Comparison of ENCODE assay signal across 25 cellular contexts in genomic region chr7:100000239-100000638, GRCh38. TPM values are rescaled to one million over a fixed set of nuclear protein-coding genes. Genes with fewer than 3 reads are reported as not detected.
DNase-seq lines count a peak whose midpoint lies in the region; ATAC-seq and TF ChIP-seq lines count a peak whose summit lies in the region.
"Had no signal": no experiment of that assay in that cellular context is flagged by ENCODE, and none has a peak within 500 bp of the region (broad histone marks: within the 10 kb centered on the region; RNA-seq: fewer than 3 reads in every experiment).

No MANE protein-coding gene starts in this region.

- no peak overlapping the region for H3K4me3 ChIP-seq in CD8-positive, alpha-beta T cell (ENCODE audit: low read depth, low read length)
- H3K4me3 ChIP-seq in body of pancreas (no peak overlapping the region), right lobe of liver (no peak overlapping the region), prostate gland (no peak overlapping the region), upper lobe of left lung (no peak overlapping the region)
- H3K4me3 ChIP-seq: BLaER1 had no signal

- intact Hi-C loops in CD8-positive, alpha-beta T cell (cut with DNase I, micrococcal nuclease): no loop called here
- intact Hi-C loops in body of pancreas (cut with DNase I) (no loop called here), right lobe of liver (cut with DNase I) (no loop called here), prostate gland (cut with DNase I) (no loop called here)

- H3K4me1 Mint-ChIP-seq in CD8-positive, alpha-beta T cell (ENCODE audit: low read depth): peaks cover 11% of the 10 kb centered on the region

- no peak overlapping the region for H3K27ac ChIP-seq in CD8-positive, alpha-beta T cell (ENCODE audit: low read depth, low read length)
- peak overlapping the region; percentile 52 to 88 (median 75) for H3K27ac ChIP-seq in body of pancreas
- H3K27ac ChIP-seq in right lobe of liver: peak overlapping the region in 2 of 3 donors; percentile 51 to 88
- H3K27ac ChIP-seq in prostate gland: peak overlapping the region; percentile 90 to 93
- H3K27ac ChIP-seq in upper lobe of left lung: no peak overlapping the region
- H3K27ac ChIP-seq: 22Rv1, BLaER1, KMS-11 had no signal

- H3K27me3 ChIP-seq in CD8-positive, alpha-beta T cell (ENCODE audit: insufficient read depth, low read length): no peaks in the 10 kb centered on the region
- H3K27me3 ChIP-seq in body of pancreas: no peaks in the 10 kb centered on the region
- no peaks in the 10 kb centered on the region for H3K27me3 ChIP-seq in right lobe of liver
- no peaks in the 10 kb centered on the region for H3K27me3 ChIP-seq in prostate gland (replicated peaks; ENCODE audit: insufficient read depth)
- no peaks in the 10 kb centered on the region for H3K27me3 ChIP-seq in upper lobe of left lung
- H3K27me3 ChIP-seq: BLaER1 had no signal

- TF ChIP-seq POLR2A in body of pancreas (IDR thresholded peaks at IDR 0.05) (no peak), right lobe of liver (IDR thresholded peaks at IDR 0.05) (no peak), prostate gland (IDR thresholded peaks at IDR 0.05) (no peak), upper lobe of left lung (IDR thresholded peaks at IDR 0.05) (no peak)

- no peak overlapping the region for H3K4me3 Mint-ChIP-seq in CD8-positive, alpha-beta T cell
- H3K4me3 Mint-ChIP-seq: CD4-positive, alpha-beta T cell; H9; HFFc6 had no signal

- ATAC-seq in CD8-positive, alpha-beta T cell: no peak
- no peak for ATAC-seq in body of pancreas
- no peak for ATAC-seq in right lobe of liver
- ATAC-seq in upper lobe of left lung (ENCODE audit: low FRiP score in 2 of 2): no peak
- ATAC-seq in HG03565 (IDR thresholded peaks at IDR 0.05; ENCODE audit: unreplicated experiment): no peak

- H3K27me3 Mint-ChIP-seq in CD8-positive, alpha-beta T cell (ENCODE audit: low read depth): no peaks in the 10 kb centered on the region
- H3K27me3 Mint-ChIP-seq: CD4-positive, alpha-beta T cell had no signal

- TF ChIP-seq EP300 in upper lobe of left lung (IDR thresholded peaks at IDR 0.05): no peak

- no peak for TF ChIP-seq CTCF in CD8-positive, alpha-beta T cell (IDR thresholded peaks at IDR 0.05)
- no peak for TF ChIP-seq CTCF in body of pancreas (IDR thresholded peaks at IDR 0.05)
- no peak for TF ChIP-seq CTCF in right lobe of liver (IDR thresholded peaks at IDR 0.05)
- no peak for TF ChIP-seq CTCF in prostate gland (IDR thresholded peaks at IDR 0.05)
- no peak for TF ChIP-seq CTCF in upper lobe of left lung (IDR thresholded peaks at IDR 0.05)

- H3K36me3 ChIP-seq in CD8-positive, alpha-beta T cell (ENCODE audit: insufficient read depth, low read length): no peaks in the 10 kb centered on the region
- H3K36me3 ChIP-seq in body of pancreas (replicated peaks in 1 of 2; ENCODE audit: insufficient read depth in 1 of 2, low read depth in 2 of 2): no peaks in the 10 kb centered on the region
- no peaks in the 10 kb centered on the region for H3K36me3 ChIP-seq in right lobe of liver
- no peaks in the 10 kb centered on the region for H3K36me3 ChIP-seq in prostate gland
- H3K36me3 ChIP-seq in upper lobe of left lung: no peaks in the 10 kb centered on the region
- H3K36me3 ChIP-seq: BLaER1 had no signal

- H3K9me3 ChIP-seq in CD8-positive, alpha-beta T cell (ENCODE audit: low read length): no peaks in the 10 kb centered on the region
- H3K9me3 ChIP-seq in body of pancreas (no peaks in the 10 kb centered on the region), right lobe of liver (no peaks in the 10 kb centered on the region), prostate gland (no peaks in the 10 kb centered on the region), upper lobe of left lung (no peaks in the 10 kb centered on the region)
- H3K9me3 ChIP-seq: BLaER1, Caco-2 had no signal

- peak overlapping the region; percentile 22 for H3K27ac Mint-ChIP-seq in CD8-positive, alpha-beta T cell
- H3K27ac Mint-ChIP-seq: CD4-positive, alpha-beta T cell; H9; HFFc6 had no signal

- H3K36me3 Mint-ChIP-seq in CD8-positive, alpha-beta T cell: no peaks in the 10 kb centered on the region

- CTCF ChIA-PET in CD8-positive, alpha-beta T cell (lab: Charles Lee): interaction anchor here (0.7 to 1.6 kb wide), 2 partner anchors 10 to 89 kb away, joined by 3 to 5 read pairs; no protein-coding TSS in a partner anchor

- DNase-seq in CD8-positive, alpha-beta T cell: no peak
- no peak for DNase-seq in body of pancreas
- DNase-seq in right lobe of liver: peak in 1 of 3 donors; percentile 8
- DNase-seq in prostate gland (ENCODE audit: low spot score): no peak
- DNase-seq in HPDE6-E6E7 (ENCODE audit: extremely low spot score): no peak
- DNase-seq in upper lobe of left lung: no peak
- no peak for DNase-seq in SKM-1 treated with dmso at 0.1 percent for 144 hours (lab: John Stamatoyannopoulos, UW; ENCODE audit: unreplicated experiment)
- DNase-seq: ACHN; CD4-positive, alpha-beta T cell; DMS 273 treated with DMSO at 0.1 percent for 48 hours; DMS79 treated with DMSO at 0.1 percent for 48 hours; H9; HFFc6; NCI-H1105; NCI-H146; NCI-H2029 treated with DMSO at 0.1 percent for 48 hours; NCI-H226; NCI-H524 treated with DMSO at 0.1 percent for 48 hours; RPMI8226; SHP77 treated with DMSO at 0.1 percent for 48 hours had no signal

- no peaks in the 10 kb centered on the region for H3K9me3 Mint-ChIP-seq in CD8-positive, alpha-beta T cell
- H3K9me3 Mint-ChIP-seq: CD4-positive, alpha-beta T cell; H9; HFFc6 had no signal

- POLR2A ChIA-PET in CD8-positive, alpha-beta T cell (lab: Charles Lee): no interaction called here

- 50 to 62% methylated on average over 11 to 13 of the region's 13 CpGs for WGBS in body of pancreas, 2 donors
- WGBS in right lobe of liver (ENCODE audit: insufficient coverage, low coverage, low lambda C conversion rate, missing lambda C conversion rate): 35% methylated on average over 7 of the region's 13 CpGs
- WGBS in prostate gland: 86% methylated on average over 13 of the region's 13 CpGs
- WGBS in upper lobe of left lung, 2 donors: 92 to 94% methylated on average over 13 of the region's 13 CpGs

- H3K4me1 ChIP-seq in CD8-positive, alpha-beta T cell (ENCODE audit: insufficient read depth, low read length): peaks cover 12% of the 10 kb centered on the region
- H3K4me1 ChIP-seq in body of pancreas: peaks cover 67% of the 10 kb centered on the region
- peaks cover 0 to 60% (median 30%) of the 10 kb centered on the region in 4 donors for H3K4me1 ChIP-seq in right lobe of liver
- peaks cover 18% of the 10 kb centered on the region for H3K4me1 ChIP-seq in prostate gland (replicated peaks)
- H3K4me1 ChIP-seq in upper lobe of left lung: peaks cover 13 to 34% (median 25%) of the 10 kb centered on the region in 4 donors

RNA-seq across cellular contexts. Expression of gene ZKSCAN1, which starts 15.2 kb away (rescaled TPM):
- 10 to 100 TPM; 30.0 to 35.9 TPM for total RNA-seq in CD8-positive, alpha-beta T cell
- 10 to 100 TPM; 31.6 to 40.2 TPM for total RNA-seq in body of pancreas
- 100 to 1,000 TPM in 2 of 6 experiments, 10 to 100 TPM in 4; 24.5 to 147 (median 80.1) TPM for total RNA-seq in right lobe of liver
- total RNA-seq in prostate gland: 10 to 100 TPM; 75.8 to 86.5 TPM
- total RNA-seq in upper lobe of left lung: 10 to 100 TPM; 19.3 to 50.4 (median 36.9) TPM

RNA-seq across cellular contexts. Expression of gene AZGP1, which starts 24.4 kb away (rescaled TPM):
- not detected for total RNA-seq in CD8-positive, alpha-beta T cell
- total RNA-seq in body of pancreas (100 to 1,000 TPM; 133 to 271 TPM), right lobe of liver (1,000 to 10,000 TPM in 4 of 6 experiments, 100 to 1,000 TPM in 2; 762 to 2,105 (median 1,328) TPM), prostate gland (1,000 to 10,000 TPM; 1,167 to 4,716 TPM), upper lobe of left lung (10 to 100 TPM in 5 of 6 donors, 1 to 10 TPM in 1; 2.3 to 35.6 (median 28.8) TPM)
- total RNA-seq: Caco-2; CD4-positive, alpha-beta T cell; H9; HFFc6 had no signal

RNA-seq across cellular contexts. Expression of gene ZSCAN21, which starts 49.3 kb away (rescaled TPM):
- total RNA-seq in CD8-positive, alpha-beta T cell: 1 to 10 TPM; 4.8 to 5.7 TPM
- 10 to 100 TPM; 14.5 to 20.2 TPM for total RNA-seq in body of pancreas
- 1 to 10 TPM; 4.3 to 8.1 (median 5.7) TPM for total RNA-seq in right lobe of liver
- total RNA-seq in prostate gland: 10 to 100 TPM; 24.6 to 38.0 TPM
- total RNA-seq in upper lobe of left lung: 10 to 100 TPM in 4 of 6 donors, 1 to 10 TPM in 2; 8.6 to 17.8 (median 10.8) TPM

Comparison
In these comparisons a context has a peak if more than half of its experiments do, and no peak if none do; other contexts are left out.
1. H3K27ac ChIP-seq: peak in body of pancreas (4 of 4), right lobe of liver (2 of 3) and prostate gland (2 of 2); none in CD8-positive, alpha-beta T cell (single experiment) and upper lobe of left lung (0 of 4).